10 cellular contexts compared by ENCODE assay signal in the genomic region with DNA sequence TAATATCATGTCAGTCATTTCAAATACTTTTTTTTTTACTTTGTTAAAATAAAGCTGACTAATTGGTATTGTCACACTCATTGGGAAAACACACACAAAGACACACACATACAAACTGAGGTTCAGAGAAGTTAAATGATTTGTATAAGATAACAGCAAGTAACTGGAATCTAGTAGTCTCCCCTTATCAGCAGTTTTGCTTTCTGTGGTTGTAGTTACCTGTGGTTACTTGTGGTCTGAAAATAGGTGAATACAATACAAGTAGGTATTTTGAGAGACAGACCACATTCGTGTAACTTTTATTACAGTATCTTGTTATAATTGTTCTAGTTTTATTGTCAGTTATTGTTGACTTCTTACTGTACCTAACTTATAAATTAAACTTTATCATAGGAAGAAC.
"Had no signal": no experiment of that assay in that cellular context is flagged by ENCODE, and none has a peak within 500 bp of the region (broad histone marks: within the 10 kb centered on the region; RNA-seq: fewer than 3 reads in every experiment).

No MANE protein-coding gene starts in this region.

- H3K4me1 ChIP-seq: HAP-1 had no signal

- H3K9me3 Mint-ChIP-seq: IgD-negative memory B cell had no signal

- H3K27ac Mint-ChIP-seq: HFFc6, IgD-negative memory B cell had no signal

- H3K4me3 Mint-ChIP-seq: HFFc6, IgD-negative memory B cell had no signal

- H3K36me3 ChIP-seq: HAP-1 had no signal

- ATAC-seq: HCT116, HepG2 had no signal

- H3K4me1 Mint-ChIP-seq: IgD-negative memory B cell had no signal

- H3K9me3 ChIP-seq: HAP-1 had no signal

- H3K9ac ChIP-seq: GM23248 had no signal

- H3K27me3 Mint-ChIP-seq: IgD-negative memory B cell had no signal

- H3K36me3 Mint-ChIP-seq: IgD-negative memory B cell had no signal

- DNase-seq: GM23248, GOT3, H7, HFFc6, KBM-7 had no signal

- H3K4me3 ChIP-seq: GM23248, HAP-1 had no signal

- H3K27ac ChIP-seq: GM23248, HL-60 had no signal

- H2AFZ ChIP-seq: GM23248 had no signal
